ENCODE assay signal across 1 cellular context in the genomic region with DNA sequence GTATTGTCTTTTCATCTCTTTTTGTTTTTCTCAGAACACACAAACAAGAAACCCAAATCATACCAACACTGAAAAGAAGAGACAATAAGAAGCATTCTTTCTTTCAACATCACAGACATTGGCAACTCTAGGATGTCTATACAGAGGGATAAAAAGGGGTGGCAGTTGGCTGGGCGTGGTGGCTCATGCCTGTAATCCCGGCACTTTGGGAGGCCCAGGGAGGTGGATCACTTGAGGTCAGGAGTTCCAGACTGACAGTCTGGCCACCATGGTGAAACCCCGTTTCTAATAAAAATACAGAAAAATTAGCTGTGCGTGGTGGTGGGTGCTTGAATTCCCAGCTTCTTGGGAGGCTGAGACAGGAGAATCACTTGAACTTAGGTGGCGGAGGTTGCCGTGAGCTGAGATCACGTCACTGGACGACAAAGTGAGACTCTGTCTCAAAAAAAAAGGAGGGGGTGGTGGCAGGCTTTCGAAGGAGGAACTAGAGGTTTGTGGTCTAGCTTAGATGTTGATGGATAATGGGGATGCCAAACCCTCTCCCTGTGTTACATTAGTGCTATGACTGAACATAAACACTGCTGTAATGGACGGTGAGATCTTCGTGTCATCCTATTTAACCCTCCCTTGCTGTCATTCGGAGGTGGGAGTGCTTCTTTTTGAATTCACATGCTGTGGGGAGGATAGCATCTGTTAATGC.
A peak's percentile ranks its signal among the peaks of the same experiment; 100 is the strongest.
TF ChIP-seq lines count a peak whose summit lies in the region.

No MANE protein-coding gene starts in this region.

TF ChIP-seq in K562, 482 proteins besides CTCF, POLR2A, EP300 and RAD21 (continued from another document):
- TF ChIP-seq HMBOX1 (IDR thresholded peaks at IDR 0.05) (peak; percentile 60), GATA2 (CRISPR knock-in tag; IDR thresholded peaks at IDR 0.05) (0 out of 2 replicates have a peak, but pooled peaks have one; percentile 21)
TF ChIP-seq in K562: peak in this region for 23.
